8 cellular contexts compared by ENCODE assay signal in genomic region chr14:88554458-88555286, GRCh38. TPM values are rescaled to one million over a fixed set of nuclear protein-coding genes. Genes with fewer than 3 reads are reported as not detected.
A peak's percentile ranks its signal among the peaks of the same experiment; 100 is the strongest.
DNase-seq lines count a peak whose midpoint lies in the region; ATAC-seq and TF ChIP-seq lines count a peak whose summit lies in the region.

TSS of gene PTPN21 (minus strand) at chr14:88555007. CDS start at chr14:88550417, 4,590 bp downstream.

- peak within 1 kb of the TSS; percentile 10 for H2AK5ac ChIP-seq in mesenchymal stem cell (ENCODE audit: low read length, severe bottlenecking)

- H2AFZ ChIP-seq in mesenchymal stem cell (ENCODE audit: low read depth, low read length) = peak within 1 kb of the TSS; percentile 84

- peak within 1 kb of the TSS; percentile 92 for H4K91ac ChIP-seq in mesenchymal stem cell (ENCODE audit: low read length)

- TF ChIP-seq CTCF in VCaP (conservative IDR thresholded peaks at IDR 0.05) (no peak), epithelial cell of proximal tubule (conservative IDR thresholded peaks at IDR 0.05; ENCODE audit: low read depth, low read length) (no peak), testis (IDR thresholded peaks at IDR 0.05) (no peak)

- intact Hi-C loops in testis (cut with DNase I; ENCODE audit: low total_unique reads) = loop anchor here (10.0 kb wide), 2 partner anchors 60 to 170 kb away; partner anchors contain the start of gene SPATA7

- H2BK15ac ChIP-seq in mesenchymal stem cell (ENCODE audit: low read depth, poor library complexity, severe bottlenecking) = peak within 1 kb of the TSS; percentile 91

- peak within 1 kb of the TSS; percentile 96 for H4K8ac ChIP-seq in mesenchymal stem cell (ENCODE audit: low read length)

- peaks cover 11% of the 10 kb centered on the region for H3K4me1 ChIP-seq in mesenchymal stem cell (ENCODE audit: control insufficient read depth, insufficient read depth, low read depth, low read length)
- peaks cover 16% of the 10 kb centered on the region for H3K4me1 ChIP-seq in testis

- H3K27ac ChIP-seq in VCaP (peak within 1 kb of the TSS; percentile 96), mesenchymal stem cell (ENCODE audit: low read length, poor library complexity, severe bottlenecking) (peak within 1 kb of the TSS; percentile 58), testis (peak within 1 kb of the TSS; percentile 89 to 93)

- H3K18ac ChIP-seq in mesenchymal stem cell (ENCODE audit: low read depth in 1 of 2, low read length in 2 of 2) = peak within 1 kb of the TSS; percentile 65 to 95

- no peak for TF ChIP-seq POLR2A in testis (IDR thresholded peaks at IDR 0.05)

- peak within 1 kb of the TSS; percentile 50 to 85 for H3K14ac ChIP-seq in mesenchymal stem cell (ENCODE audit: low read length in 2 of 2)

- peak within 1 kb of the TSS; percentile 96 for H3K9ac ChIP-seq in mesenchymal stem cell (ENCODE audit: low read length)

- peak; percentile 17 to 32 for DNase-seq in activated CD4-positive, alpha-beta T cell treated with anti-CD3 and anti-CD28 coated beads, Interleukin-2, amount 50 U/mL, for 48 hours
- DNase-seq in activated CD4-positive, alpha-beta T cell treated with anti-CD3 and anti-CD28 coated beads, Interleukin-2, amount 50 U/mL, for 1 hour = no peak
- DNase-seq in epithelial cell of proximal tubule (ENCODE audit: low read depth) (no peak), mesenchymal stem cell (peak; percentile 77), testis (peak; percentile 86)

- H3K27me3 ChIP-seq in mesenchymal stem cell (ENCODE audit: control insufficient read depth in 1 of 2, insufficient read depth in 1 of 2, low read length in 2 of 2) (no peaks in the 10 kb centered on the region), testis (no peaks in the 10 kb centered on the region)

- under 1% methylated on average over 78 of the region's 103 CpGs for WGBS in mesenchymal stem cell
- 1% methylated on average over 44 to 98 of the region's 103 CpGs for WGBS in testis, 2 donors

- H3K9me3 ChIP-seq in mesenchymal stem cell (ENCODE audit: control insufficient read depth, low read length) (no peaks in the 10 kb centered on the region), testis (no peaks in the 10 kb centered on the region)

- H3K23ac ChIP-seq in mesenchymal stem cell (ENCODE audit: low read length in 2 of 2) = peak within 1 kb of the TSS in 1 of 2 experiments; percentile 63

- H2BK12ac ChIP-seq in mesenchymal stem cell (ENCODE audit: low read length in 2 of 2) = peak within 1 kb of the TSS in 1 of 2 experiments; percentile 22

- peak within 1 kb of the TSS; percentile 84 to 86 for H3K4ac ChIP-seq in mesenchymal stem cell (ENCODE audit: low read depth in 1 of 2, low read length in 2 of 2)

- H3K4me3 ChIP-seq in epithelial cell of proximal tubule (ENCODE audit: low read depth, low read length) = peak within 1 kb of the TSS; percentile 85
- peak within 1 kb of the TSS; percentile 86 to 95 for H3K4me3 ChIP-seq in mesenchymal stem cell (ENCODE audit: insufficient read depth in 1 of 2, low read depth in 1 of 2, low read length in 2 of 2)
- H3K4me3 ChIP-seq in testis = peak within 1 kb of the TSS; percentile 70 to 82

- peak within 1 kb of the TSS; percentile 89 for H2BK120ac ChIP-seq in mesenchymal stem cell (ENCODE audit: low read depth, low read length)

- peak within 1 kb of the TSS; percentile 76 for H2BK5ac ChIP-seq in mesenchymal stem cell (ENCODE audit: low read depth, low read length, poor library complexity, severe bottlenecking)

- H3K36me3 ChIP-seq in mesenchymal stem cell (ENCODE audit: control insufficient read depth in 1 of 2, insufficient read depth in 2 of 2, low read depth in 1 of 2, low read length in 2 of 2) (peaks cover 0 to 18% of the 10 kb centered on the region in 2 experiments), testis (ENCODE audit: low read depth, missing control alignments) (no peaks in the 10 kb centered on the region)

- peaks cover 18% of the 10 kb centered on the region for H3K79me1 ChIP-seq in mesenchymal stem cell (replicated peaks; ENCODE audit: low read length, poor library complexity, severe bottlenecking)

- H3K4me2 ChIP-seq in mesenchymal stem cell (ENCODE audit: low read length, poor library complexity, severe bottlenecking) = peak within 1 kb of the TSS; percentile 82

- peak; percentile 58 for ATAC-seq in HG03432 (IDR thresholded peaks at IDR 0.05; ENCODE audit: unreplicated experiment)
- ATAC-seq in HG02970 (IDR thresholded peaks at IDR 0.05; ENCODE audit: low FRiP score, unreplicated experiment) = no peak

RNA-seq across cellular contexts. Expression of gene PTPN21, which starts in this region (rescaled TPM):
- total RNA-seq in epithelial cell of proximal tubule (5.9 and 8.2 TPM in 2 replicates), testis (10 to 100 TPM; 47.2 to 58.6 TPM)
- 15.5 TPM for polyA plus RNA-seq in mesenchymal stem cell (2013, experiment 1 of 2)
- 15.8 TPM for polyA plus RNA-seq in mesenchymal stem cell (2013, experiment 2 of 2)
- polyA plus RNA-seq in testis (ENCODE audit: insufficient read depth, low read depth, low replicate concordance) = 51.6 TPM

Comparison
In these comparisons a context has a peak if more than half of its experiments do, and no peak if none do; other contexts are left out.
1. DNase-seq: peak in activated CD4-positive, alpha-beta T cell treated with anti-CD3 and anti-CD28 coated beads, Interleukin-2, amount 50 U/mL, for 48 hours (2 of 2), mesenchymal stem cell (single experiment) and testis (single experiment); none in activated CD4-positive, alpha-beta T cell treated with anti-CD3 and anti-CD28 coated beads, Interleukin-2, amount 50 U/mL, for 1 hour (single experiment) and epithelial cell of proximal tubule (single experiment).
2. Peak in every context shown above with its lines, with median percentiles within 50 percentile points of each other: H3K27ac ChIP-seq and H3K4me3 ChIP-seq.